In the genomic region with DNA sequence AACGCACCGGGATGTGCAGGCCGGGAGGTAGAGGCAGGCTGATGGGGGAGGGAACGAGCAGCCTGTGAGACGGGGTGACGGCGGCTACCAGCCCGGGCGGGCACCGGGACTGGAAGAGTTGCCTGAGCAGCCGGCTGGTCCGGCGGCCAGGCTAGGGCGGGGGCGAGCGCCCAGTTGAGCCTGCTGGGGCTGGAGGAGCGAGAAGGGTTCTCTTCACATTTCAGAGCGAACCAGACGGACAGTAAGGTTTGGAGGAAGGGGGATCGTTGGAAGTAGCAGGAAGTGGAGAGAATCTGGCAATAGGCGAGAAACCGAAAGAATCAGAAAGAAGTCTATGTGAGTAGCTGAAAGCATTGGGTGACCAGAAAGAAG, we compare ENCODE assay signal across 8 cellular contexts. TPM values are rescaled to one million over a fixed set of nuclear protein-coding genes. Genes with fewer than 3 reads are reported as not detected.
DNase-seq lines count a peak whose midpoint lies in the region; ATAC-seq and TF ChIP-seq lines count a peak whose summit lies in the region.
"Not testable (repeated sequence)": the region's sequence is repeated elsewhere in the genome, so short reads cannot be mapped to it uniquely, and the experiment has no call there.

No MANE protein-coding gene starts in this region.

- not testable (repeated sequence) for H3K4me1 Mint-ChIP-seq in activated naive CD8-positive, alpha-beta T cell treated with anti-CD3 and anti-CD28 coated beads for 36 hours

- peak overlapping the region; percentile 95 for H3K27ac ChIP-seq in ACC112 (ENCODE audit: low read depth, low read length)
- peak overlapping the region; percentile 83 for H3K27ac ChIP-seq in RWPE2 (ENCODE audit: poor library complexity, severe bottlenecking)
- peak overlapping the region; percentile 75 to 87 (median 82) for H3K27ac ChIP-seq in esophagus muscularis mucosa (replicated peaks in 1 of 4)
- H3K27ac ChIP-seq in lower lobe of right lung = not testable (repeated sequence)
- peak overlapping the region in 3 of 4 donors; percentile 84 to 87 (median 86) for H3K27ac ChIP-seq in sigmoid colon

- H3K27me3 Mint-ChIP-seq in activated naive CD8-positive, alpha-beta T cell treated with anti-CD3 and anti-CD28 coated beads for 36 hours = not testable (repeated sequence)

- H3K79me2 ChIP-seq in ACC112 (ENCODE audit: control insufficient read depth, insufficient read depth, low read length, unreplicated experiment) = peaks cover 40% of the 10 kb centered on the region

- H3K4me3 Mint-ChIP-seq in activated naive CD8-positive, alpha-beta T cell treated with anti-CD3 and anti-CD28 coated beads for 36 hours = peak overlapping the region; percentile 99

- not testable (repeated sequence) for TF ChIP-seq EP300 in esophagus muscularis mucosa (IDR thresholded peaks at IDR 0.05); sigmoid colon (IDR thresholded peaks at IDR 0.05)

- H3K36me3 Mint-ChIP-seq in activated naive CD8-positive, alpha-beta T cell treated with anti-CD3 and anti-CD28 coated beads for 36 hours = peaks cover 15% of the 10 kb centered on the region

- TF ChIP-seq POLR2A in esophagus muscularis mucosa (IDR thresholded peaks at IDR 0.05; ENCODE audit: low read depth); sigmoid colon (IDR thresholded peaks at IDR 0.05): not testable (repeated sequence)

- H2AFZ ChIP-seq in ACC112 (ENCODE audit: low read length, unreplicated experiment) = peak overlapping the region; percentile 77

- peak overlapping the region; percentile 96 for H3K27ac Mint-ChIP-seq in activated naive CD8-positive, alpha-beta T cell treated with anti-CD3 and anti-CD28 coated beads for 36 hours

- H3K4me1 ChIP-seq in ACC112 (ENCODE audit: control insufficient read depth, insufficient read depth, low read length, unreplicated experiment); lower lobe of right lung; sigmoid colon: not testable (repeated sequence)
- H3K4me1 ChIP-seq in RWPE2 (ENCODE audit: insufficient read depth, poor library complexity, severe bottlenecking) (peaks cover 14% of the 10 kb centered on the region), esophagus muscularis mucosa (peaks cover 0 to 15% (median 6%) of the 10 kb centered on the region in 4 donors)

- not testable (repeated sequence) for H3K9me3 Mint-ChIP-seq in activated naive CD8-positive, alpha-beta T cell treated with anti-CD3 and anti-CD28 coated beads for 36 hours

- TF ChIP-seq CTCF in RWPE2 (IDR thresholded peaks at IDR 0.05; ENCODE audit: poor library complexity, severe bottlenecking); esophagus muscularis mucosa (IDR thresholded peaks at IDR 0.05); lower lobe of right lung (IDR thresholded peaks at IDR 0.05); sigmoid colon (IDR thresholded peaks at IDR 0.05): not testable (repeated sequence)

- DNase-seq in RWPE2 (ENCODE audit: low spot score); activated naive CD8-positive, alpha-beta T cell treated with anti-CD3 and anti-CD28 coated beads for 36 hours; esophagus muscularis mucosa (ENCODE audit: extremely low spot score); lower lobe of right lung; sigmoid colon: not testable (repeated sequence)

- H3K9me3 ChIP-seq in RWPE2 (ENCODE audit: severe bottlenecking); esophagus muscularis mucosa; lower lobe of right lung; sigmoid colon: not testable (repeated sequence)

- H3K27me3 ChIP-seq in ACC112 (ENCODE audit: insufficient read depth, low read length); RWPE2 (ENCODE audit: insufficient read depth, poor library complexity, severe bottlenecking); esophagus muscularis mucosa; lower lobe of right lung (ENCODE audit: low read depth); sigmoid colon: not testable (repeated sequence)

- H3K36me3 ChIP-seq in ACC112 (ENCODE audit: insufficient read depth, low read length); esophagus muscularis mucosa; lower lobe of right lung; sigmoid colon: not testable (repeated sequence)
- peaks cover 25% of the 10 kb centered on the region for H3K36me3 ChIP-seq in RWPE2 (ENCODE audit: low read depth)

- intact Hi-C loops in esophagus muscularis mucosa (cut with DNase I); lower lobe of right lung (cut with DNase I); sigmoid colon (cut with DNase I): not testable (repeated sequence)

- H3K4me3 ChIP-seq in ACC112 (ENCODE audit: low read depth, low read length) (peak overlapping the region; percentile 82), RWPE2 (ENCODE audit: severe bottlenecking) (peak overlapping the region; percentile 59), esophagus muscularis mucosa (peak overlapping the region; percentile 55 to 74 (median 58)), lower lobe of right lung (peak overlapping the region; percentile 53), sigmoid colon (peak overlapping the region; percentile 45 to 58 (median 50))

- 0% methylated on average over 11 of the region's 22 CpGs for WGBS in esophagus muscularis mucosa
- 1% methylated on average over 13 to 14 of the region's 22 CpGs for WGBS in sigmoid colon, 2 donors

- ATAC-seq in GM18868 (IDR thresholded peaks at IDR 0.05; ENCODE audit: unreplicated experiment) = peak; percentile 3
- ATAC-seq in HG02981 (IDR thresholded peaks at IDR 0.05; ENCODE audit: unreplicated experiment) = peak; percentile 34
- not testable (repeated sequence) for ATAC-seq in RWPE2 (ENCODE audit: low read depth); lower lobe of right lung

RNA-seq across cellular contexts. Expression of a gene that starts 22.4 kb away (rescaled TPM):
- under 1 TPM in 1 of 2 experiments, not detected in 1; 0.36 TPM for total RNA-seq in activated naive CD8-positive, alpha-beta T cell treated with anti-CD3 and anti-CD28 coated beads for 36 hours
- 1 to 10 TPM in 1 of 4 donors, under 1 TPM in 3; 0.33 to 1.1 (median 0.61) TPM for total RNA-seq in esophagus muscularis mucosa
- 0.24 TPM for total RNA-seq in lower lobe of right lung
- total RNA-seq in sigmoid colon = under 1 TPM in 1 of 4 donors, not detected in 3; 0.33 TPM
- polyA plus RNA-seq in sigmoid colon = under 1 TPM in 1 of 3 donors, not detected in 2; 0.36 TPM
